Comparison of ENCODE assay signal across 1 cellular context in genomic region chr19:34359140-34359953, GRCh38.
A peak's percentile ranks its signal among the peaks of the same experiment; 100 is the strongest.
TF ChIP-seq lines count a peak whose summit lies in the region.

No MANE protein-coding gene starts in this region.

TF ChIP-seq in HepG2, 621 proteins besides CTCF, POLR2A, EP300 and RAD21 (continued from another document and continues in another):
- TF ChIP-seq CHD4 (IDR thresholded peaks at IDR 0.05; ENCODE audit: borderline replicate concordance, low read length) (no peak; the same call in 1 of the 2 replicates), REXO4 (CRISPR knock-in tag; IDR thresholded peaks at IDR 0.05; ENCODE audit: borderline replicate concordance) (no peak), PATZ1 (CRISPR knock-in tag; IDR thresholded peaks at IDR 0.05) (peak; percentile 38), ZNF572 (CRISPR knock-in tag; IDR thresholded peaks at IDR 0.05) (0 out of 2 replicates have a peak, but pooled peaks have one; percentile 28), FOXM1 (CRISPR knock-in tag; IDR thresholded peaks at IDR 0.05) (no peak), MXD4 (CRISPR knock-in tag; IDR thresholded peaks at IDR 0.05) (0 out of 2 replicates have a peak, but pooled peaks have one; percentile 50), ZIK1 (CRISPR knock-in tag; IDR thresholded peaks at IDR 0.05; ENCODE audit: borderline replicate concordance, low read depth) (peak; percentile 63; the same call in 1 of the 2 replicates), ASH2L (IDR thresholded peaks at IDR 0.05; ENCODE audit: insufficient read length, low read depth, low read length) (no peak), MLXIP (CRISPR knock-in tag; IDR thresholded peaks at IDR 0.05; ENCODE audit: borderline replicate concordance) (no peak), RBM22 (optimal IDR thresholded peaks at IDR 0.05; ENCODE audit: low read length) (no peak), ZNF749 (CRISPR knock-in tag; IDR thresholded peaks at IDR 0.05; ENCODE audit: borderline replicate concordance) (0 out of 2 replicates have a peak, but pooled peaks have one; percentile 74), ELF3 (CRISPR knock-in tag; IDR thresholded peaks at IDR 0.05) (peak; percentile 65), SP2 (CRISPR knock-in tag; IDR thresholded peaks at IDR 0.05) (no peak), ZMYM4 (CRISPR knock-in tag; IDR thresholded peaks at IDR 0.05) (peak; percentile 79), NFATC3 (CRISPR knock-in tag; IDR thresholded peaks at IDR 0.05) (no peak), MTERF4 (CRISPR knock-in tag; IDR thresholded peaks at IDR 0.05) (0 out of 2 replicates have a peak, but pooled peaks have one; percentile 48), MAFK (conservative IDR thresholded peaks at IDR 0.05 in 1 of 2, IDR thresholded peaks at IDR 0.05 in 1 of 2; ENCODE audit: low read length in 2 of 2) (peak; percentile 91 to 99), PRDM10 (CRISPR knock-in tag; IDR thresholded peaks at IDR 0.05; ENCODE audit: low read depth) (peak; percentile 46; the same call in 1 of the 2 replicates), ZNF34 (CRISPR knock-in tag; IDR thresholded peaks at IDR 0.05; ENCODE audit: borderline replicate concordance) (no peak), ZBTB4 (CRISPR knock-in tag; IDR thresholded peaks at IDR 0.05; ENCODE audit: borderline replicate concordance) (no peak), PHF8 (CRISPR knock-in tag; IDR thresholded peaks at IDR 0.05) (peak; percentile 63), IKZF5 (CRISPR knock-in tag; IDR thresholded peaks at IDR 0.05) (peak; percentile 83), GABPA (IDR thresholded peaks at IDR 0.05; ENCODE audit: low read depth, low read length) (no peak), GABPA (CRISPR knock-in tag; IDR thresholded peaks at IDR 0.05; ENCODE audit: low read depth) (peak; percentile 28; the same call in 1 of the 2 replicates), ZNF281 (CRISPR knock-in tag; IDR thresholded peaks at IDR 0.05; ENCODE audit: borderline replicate concordance) (no peak), ZNF710 (CRISPR knock-in tag; IDR thresholded peaks at IDR 0.05; ENCODE audit: borderline replicate concordance) (peak; percentile 60; the same call in 1 of the 2 replicates), SRSF1 (optimal IDR thresholded peaks at IDR 0.05; ENCODE audit: low read depth, low read length) (no peak), IRF1 (CRISPR knock-in tag; IDR thresholded peaks at IDR 0.05; ENCODE audit: low read depth) (no peak), ZNF296 (CRISPR knock-in tag; conservative IDR thresholded peaks at IDR 0.05) (0 out of 2 replicates have a peak, but pooled peaks have one; percentile 55), NONO (IDR thresholded peaks at IDR 0.05) (no peak), NONO (CRISPR knock-in tag; conservative IDR thresholded peaks at IDR 0.05) (peak; percentile 94), ZFP1 (CRISPR knock-in tag; IDR thresholded peaks at IDR 0.05) (peak; percentile 45; the same call in 1 of the 2 replicates), TBP (CRISPR knock-in tag; IDR thresholded peaks at IDR 0.05) (no peak), HMG20A (CRISPR knock-in tag; IDR thresholded peaks at IDR 0.05; ENCODE audit: borderline replicate concordance) (no peak), ZNF713 (CRISPR knock-in tag; IDR thresholded peaks at IDR 0.05) (peak; percentile 33; the same call in 1 of the 2 replicates)
